ENCODE assay signal across 8 cellular contexts in genomic region chr1:37931148-37931492, GRCh38. TPM values are rescaled to one million over a fixed set of nuclear protein-coding genes. Genes with fewer than 3 reads are reported as not detected.
DNase-seq lines count a peak whose midpoint lies in the region; ATAC-seq and TF ChIP-seq lines count a peak whose summit lies in the region.

No MANE protein-coding gene starts in this region.

- H3K36me3 ChIP-seq in rectal smooth muscle tissue (ENCODE audit: control insufficient read depth, insufficient read depth, low read length), result peaks cover 2% of the 10 kb centered on the region

- DNase-seq in Right ventricle myocardium inferior (ENCODE audit: missing footprints) (no peak), cardiac septum (ENCODE audit: low spot score) (no peak), foreskin keratinocyte (no peak), NCI-H2171 (lab: John Stamatoyannopoulos, UW) (no peak), middle frontal gyrus (ENCODE audit: extremely low spot score, low spot score) (no peak)
- DNase-seq in activated CD4-positive, alpha-beta T cell treated with anti-CD3 and anti-CD28 coated beads, Interleukin-2, amount 10 ng/mL, durations not matched to agents 24 days and 14 days, result peak; percentile 76

- peak; percentile 4 for ATAC-seq in Right ventricle myocardium inferior
- peak; percentile 2 for ATAC-seq in foreskin keratinocyte
- no peak for ATAC-seq in HG02970 (IDR thresholded peaks at IDR 0.05; ENCODE audit: low FRiP score, unreplicated experiment)

- no peaks in the 10 kb centered on the region for H3K27me3 ChIP-seq in foreskin keratinocyte
- no peaks in the 10 kb centered on the region for H3K27me3 ChIP-seq in rectal smooth muscle tissue (ENCODE audit: control insufficient read depth, insufficient read depth, low read length)

- H3K9ac ChIP-seq in rectal smooth muscle tissue (ENCODE audit: low read length), result peak overlapping the region; percentile 32

- peaks cover 9% of the 10 kb centered on the region for H3K36me3 Mint-ChIP-seq in activated CD4-positive, alpha-beta T cell treated with anti-CD3 and anti-CD28 coated beads, Interleukin-2, amount 10 ng/mL, durations not matched to agents 24 days and 14 days (ENCODE audit: low read depth)

- peaks cover 30% of the 10 kb centered on the region for H3K4me1 Mint-ChIP-seq in activated CD4-positive, alpha-beta T cell treated with anti-CD3 and anti-CD28 coated beads, Interleukin-2, amount 10 ng/mL, durations not matched to agents 24 days and 14 days

- no peaks in the 10 kb centered on the region for H3K9me3 Mint-ChIP-seq in activated CD4-positive, alpha-beta T cell treated with anti-CD3 and anti-CD28 coated beads, Interleukin-2, amount 10 ng/mL, durations not matched to agents 24 days and 14 days

- intact Hi-C loops in Right ventricle myocardium inferior (cut with DNase I) (loop anchor here (1.0 to 5.0 kb wide), 2 partner anchors 15 to 239 kb away; partner anchors contain the start of gene CDCA8), cardiac septum (cut with DNase I) (loop anchor here (5.0 kb wide), 1 partner anchor 74 kb away; the partner anchor contains the start of gene MTF1)
- intact Hi-C loops in activated CD4-positive, alpha-beta T cell treated with anti-CD3 and anti-CD28 coated beads, Interleukin-2, amount 10 ng/mL, durations not matched to agents 24 days and 14 days (cut with micrococcal nuclease), result loop anchor here (1.0 to 5.0 kb wide), 4 partner anchors 16 to 119 kb away; partner anchors contain the start of gene INPP5B

- TF ChIP-seq CTCF in foreskin keratinocyte (conservative IDR thresholded peaks at IDR 0.05), result no peak

- peak overlapping the region; percentile 70 for H3K4me3 ChIP-seq in rectal smooth muscle tissue (ENCODE audit: low read length)

- H3K27ac Mint-ChIP-seq in activated CD4-positive, alpha-beta T cell treated with anti-CD3 and anti-CD28 coated beads, Interleukin-2, amount 10 ng/mL, durations not matched to agents 24 days and 14 days, result peak overlapping the region; percentile 85

- no peaks in the 10 kb centered on the region for H3K27me3 Mint-ChIP-seq in activated CD4-positive, alpha-beta T cell treated with anti-CD3 and anti-CD28 coated beads, Interleukin-2, amount 10 ng/mL, durations not matched to agents 24 days and 14 days

- H3K4me1 ChIP-seq in foreskin keratinocyte, result peaks cover 10% of the 10 kb centered on the region
- H3K4me1 ChIP-seq in rectal smooth muscle tissue (ENCODE audit: control insufficient read depth, insufficient read depth, low read length), result peaks cover 3% of the 10 kb centered on the region

- H3K27ac ChIP-seq in foreskin keratinocyte (peak overlapping the region; percentile 54), rectal smooth muscle tissue (ENCODE audit: low read depth, low read length) (no peak overlapping the region)

- peak overlapping the region; percentile 90 for H3K4me3 Mint-ChIP-seq in activated CD4-positive, alpha-beta T cell treated with anti-CD3 and anti-CD28 coated beads, Interleukin-2, amount 10 ng/mL, durations not matched to agents 24 days and 14 days

RNA-seq across cellular contexts. Expression of gene INPP5B, which starts 15.7 kb away (rescaled TPM):
- total RNA-seq in Right ventricle myocardium inferior (11.2 TPM), cardiac septum (13.7 TPM), foreskin keratinocyte (7.3 and 8.0 TPM in 2 replicates)
- total RNA-seq in activated CD4-positive, alpha-beta T cell treated with anti-CD3 and anti-CD28 coated beads, Interleukin-2, amount 10 ng/mL, durations not matched to agents 24 days and 14 days, result 23.8 and 27.2 TPM in 2 replicates
- polyA plus RNA-seq in foreskin keratinocyte, result 2.7 and 3.2 TPM in 2 replicates

RNA-seq across cellular contexts. Expression of gene SF3A3, which starts 58.7 kb away (rescaled TPM):
- total RNA-seq in Right ventricle myocardium inferior, result 26.9 TPM
- total RNA-seq in cardiac septum, result 30.9 TPM
- total RNA-seq in activated CD4-positive, alpha-beta T cell treated with anti-CD3 and anti-CD28 coated beads, Interleukin-2, amount 10 ng/mL, durations not matched to agents 24 days and 14 days, result 132 and 144 TPM in 2 replicates
- total RNA-seq in foreskin keratinocyte, result 77.6 and 102 TPM in 2 replicates
- polyA plus RNA-seq in foreskin keratinocyte, result 40.1 and 49.1 TPM in 2 replicates
